ENCODE assay signal across 8 cellular contexts in the genomic region with DNA sequence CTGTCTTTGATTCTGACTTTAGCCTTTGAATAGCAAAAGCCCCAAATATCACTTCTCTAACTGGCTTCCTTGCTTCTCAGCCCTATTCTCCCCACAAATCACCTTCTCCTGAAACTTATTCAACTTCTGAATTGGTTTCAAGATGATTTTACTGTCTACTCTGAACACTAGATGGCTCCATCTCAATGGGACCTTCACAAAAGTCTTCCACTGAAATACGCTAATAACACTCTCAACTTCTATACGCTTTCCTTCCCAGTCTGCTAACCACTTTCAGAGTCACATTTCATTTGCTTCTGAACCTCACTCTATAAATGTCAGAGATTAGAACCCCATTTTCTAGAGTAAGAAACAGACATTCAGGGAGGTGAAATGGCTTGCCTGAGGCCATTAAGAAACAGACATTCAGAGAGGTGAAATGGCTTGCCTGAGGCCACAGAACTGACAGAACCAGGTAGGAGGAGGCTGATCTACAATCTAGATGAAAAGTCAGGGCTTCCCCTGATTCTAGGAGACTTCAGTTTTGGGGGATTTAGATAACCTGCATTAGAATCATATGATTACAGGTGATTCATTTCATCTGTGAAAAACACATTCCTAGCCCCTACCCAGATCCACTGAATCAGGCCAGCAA. TPM values are rescaled to one million over a fixed set of nuclear protein-coding genes. Genes with fewer than 3 reads are reported as not detected.
DNase-seq lines count a peak whose midpoint lies in the region; ATAC-seq and TF ChIP-seq lines count a peak whose summit lies in the region.

No MANE protein-coding gene starts in this region.

- ATAC-seq in activated CD4-positive, CD25-positive, alpha-beta regulatory T cell treated with anti-CD3 and anti-CD28 coated beads, Interleukin-2, amount 50 U/mL, for 24 hours, result no peak

- intact Hi-C loops in adrenal gland (cut with DNase I) (loop anchor here in 1 of 2 donors (2.0 to 10.0 kb wide), 2 partner anchors 137 to 197 kb away; partner anchors contain the start of gene PLA2G3), left ventricle myocardium inferior (cut with micrococcal nuclease) (loop anchor here (5.0 kb wide), 2 partner anchors 139 to 199 kb away; no protein-coding TSS in a partner anchor)

- no peaks in the 10 kb centered on the region for H3F3A ChIP-seq in smooth muscle cell (ENCODE audit: low read depth)

- no peaks in the 10 kb centered on the region for H3K9me3 ChIP-seq in adrenal gland (replicated peaks in 1 of 3)
- H3K9me3 ChIP-seq in left ventricle myocardium inferior (replicated peaks), result no peaks in the 10 kb centered on the region
- no peaks in the 10 kb centered on the region for H3K9me3 ChIP-seq in smooth muscle cell (replicated peaks; ENCODE audit: low read depth)

- no peak overlapping the region for H3K9ac ChIP-seq in smooth muscle cell (ENCODE audit: low read depth)

- no peak for TF ChIP-seq POLR2A in adrenal gland (IDR thresholded peaks at IDR 0.05)

- H3K27ac ChIP-seq in adrenal gland (no peak overlapping the region), left ventricle myocardium inferior (replicated peaks) (peak overlapping the region; percentile 75), smooth muscle cell (ENCODE audit: low read depth) (no peak overlapping the region)

- H3K36me3 ChIP-seq in adrenal gland (replicated peaks in 1 of 2) (peaks cover 0 to 66% of the 10 kb centered on the region in 2 donors), left ventricle myocardium inferior (peaks cover 94% of the 10 kb centered on the region), smooth muscle cell (ENCODE audit: low read depth) (peaks cover 16% of the 10 kb centered on the region)

- DNase-seq in COLO829 (ENCODE audit: low spot score) (peak; percentile 62), HT1080 (ENCODE audit: low read depth) (peak; percentile 11), adrenal gland (no peak), left ventricle myocardium inferior (no peak), smooth muscle cell (lab: John Stamatoyannopoulos, UW; ENCODE audit: unreplicated experiment) (no peak), mesenteric fat pad (ENCODE audit: low spot score) (no peak)
- DNase-seq in activated CD4-positive, alpha-beta T cell treated with anti-CD3 and anti-CD28 coated beads, Interleukin-2, amount 50 U/mL, for 1 hour, result no peak

- peaks cover 3% of the 10 kb centered on the region for H3K79me2 ChIP-seq in smooth muscle cell (ENCODE audit: low read depth)

- TF ChIP-seq CTCF in adrenal gland (IDR thresholded peaks at IDR 0.05) (peak; percentile 32 to 80 (median 62)), left ventricle myocardium inferior (IDR thresholded peaks at IDR 0.05; ENCODE audit: borderline replicate concordance) (peak; percentile 79), smooth muscle cell (IDR thresholded peaks at IDR 0.05; ENCODE audit: borderline replicate concordance, insufficient read depth, poor library complexity, severe bottlenecking) (peak; percentile 61)

- peaks cover 27% of the 10 kb centered on the region for H4K20me1 ChIP-seq in smooth muscle cell (ENCODE audit: low read depth)

- 23 to 35% (median 27%) methylated on average over 2 of the region's 2 CpGs for WGBS in adrenal gland, 4 donors
- 29% methylated on average over 2 of the region's 2 CpGs for WGBS in smooth muscle cell (ENCODE audit: low lambda C conversion rate)

- H3K27me3 ChIP-seq in adrenal gland, result no peaks in the 10 kb centered on the region
- H3K27me3 ChIP-seq in left ventricle myocardium inferior (ENCODE audit: low read depth), result no peaks in the 10 kb centered on the region
- no peaks in the 10 kb centered on the region for H3K27me3 ChIP-seq in smooth muscle cell (ENCODE audit: low read depth)

- H3K4me2 ChIP-seq in smooth muscle cell, result no peak overlapping the region

- H2AFZ ChIP-seq in smooth muscle cell (ENCODE audit: low read depth), result no peak overlapping the region

- no peak overlapping the region for H3K4me3 ChIP-seq in adrenal gland
- no peak overlapping the region for H3K4me3 ChIP-seq in left ventricle myocardium inferior
- no peak overlapping the region for H3K4me3 ChIP-seq in smooth muscle cell

- H3K4me1 ChIP-seq in adrenal gland (replicated peaks in 1 of 2) (peaks cover 0 to 12% of the 10 kb centered on the region in 2 donors), left ventricle myocardium inferior (peaks cover 40% of the 10 kb centered on the region), smooth muscle cell (ENCODE audit: low read depth) (peaks cover 22% of the 10 kb centered on the region)

RNA-seq across cellular contexts. Expression of gene MORC2, which starts 20.6 kb away (rescaled TPM):
- total RNA-seq in HT1080 (2014; rRNA removed; shearing (Covaris generic)), result 24.8 and 27.4 TPM in 2 replicates
- 7.0 and 9.7 TPM in 2 replicates for polyA plus RNA-seq in HT1080 (2015; cell fraction: cytosol; rRNA removed)
- polyA plus RNA-seq in HT1080 (2015; cell fraction: nucleus; rRNA removed), result 32.9 and 33.2 TPM in 2 replicates
- total RNA-seq in adrenal gland (10 to 100 TPM; 13.9 to 32.1 (median 17.3) TPM), left ventricle myocardium inferior (18.0 TPM), smooth muscle cell (21.2 and 42.9 TPM in 2 replicates), mesenteric fat pad (28.7 TPM)
- polyA plus RNA-seq in adrenal gland (10 to 100 TPM; 19.7 to 60.1 (median 25.8) TPM), smooth muscle cell (21.0 and 22.0 TPM in 2 replicates)

RNA-seq across cellular contexts. Expression of gene TUG1, which starts 21.1 kb away (rescaled TPM):
- total RNA-seq in HT1080 (2014; rRNA removed; shearing (Covaris generic)), result 31.0 and 40.4 TPM in 2 replicates
- polyA plus RNA-seq in HT1080 (2015; cell fraction: cytosol; rRNA removed), result 59.3 and 74.5 TPM in 2 replicates
- 215 and 232 TPM in 2 replicates for polyA plus RNA-seq in HT1080 (2015; cell fraction: nucleus; rRNA removed)
- total RNA-seq in adrenal gland (10 to 100 TPM; 33.3 to 62.1 (median 54.0) TPM), left ventricle myocardium inferior (33.6 TPM), smooth muscle cell (113 and 119 TPM in 2 replicates), mesenteric fat pad (52.2 TPM)
- polyA plus RNA-seq in adrenal gland (10 to 100 TPM; 46.7 to 66.4 (median 47.0) TPM), smooth muscle cell (30.6 and 43.0 TPM in 2 replicates)

Comparison
In these comparisons a context has a peak if more than half of its experiments do, and no peak if none do; other contexts are left out.
1. DNase-seq: peak in COLO829 (single experiment) and HT1080 (single experiment); none in adrenal gland (0 of 7), left ventricle myocardium inferior (single experiment), smooth muscle cell (single experiment), activated CD4-positive, alpha-beta T cell treated with anti-CD3 and anti-CD28 coated beads, Interleukin-2, amount 50 U/mL, for 1 hour (single experiment) and mesenteric fat pad (single experiment).
2. Peak in every context shown above with its lines, with median percentiles within 50 percentile points of each other: CTCF ChIP-seq.